In the genomic region with DNA sequence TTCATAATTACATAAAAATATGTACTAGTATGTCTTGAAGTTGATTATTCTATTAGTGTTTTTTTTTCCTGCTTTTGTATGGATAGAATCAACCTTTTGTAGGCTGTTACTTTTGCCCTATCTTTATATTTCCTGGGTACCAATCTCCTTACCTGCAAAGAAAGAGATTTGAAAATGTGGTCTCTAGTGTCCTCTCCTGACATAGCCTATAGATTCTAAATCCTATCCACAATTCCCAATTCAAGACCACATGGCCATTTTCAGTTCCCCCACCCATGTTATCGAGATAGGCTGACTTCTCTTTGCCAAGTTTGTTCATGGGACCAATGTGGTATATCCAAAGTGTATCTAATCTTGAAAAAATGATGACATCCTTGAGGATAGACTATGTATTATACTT, we compare ENCODE assay signal across 2 cellular contexts.
TF ChIP-seq lines count a peak whose summit lies in the region.

No MANE protein-coding gene starts in this region.

TF ChIP-seq in GM23338, 12 proteins besides CTCF, POLR2A, EP300 and RAD21 (continues in another document):
- TF ChIP-seq ZNF462 (CRISPR knock-in tag; IDR thresholded peaks at IDR 0.05) (no peak), NANOG (IDR thresholded peaks at IDR 0.05; ENCODE audit: borderline replicate concordance) (no peak), EZH2phosphoT487 (IDR thresholded peaks at IDR 0.05; ENCODE audit: unreplicated experiment) (no peak), POLR2AphosphoS5 (IDR thresholded peaks at IDR 0.05; ENCODE audit: low read depth) (no peak), STAT1 (IDR thresholded peaks at IDR 0.05; ENCODE audit: unreplicated experiment) (no peak), JUNB (IDR thresholded peaks at IDR 0.05; ENCODE audit: unreplicated experiment) (no peak), REST (IDR thresholded peaks at IDR 0.05; ENCODE audit: unreplicated experiment) (no peak), ZNF331 (CRISPR knock-in tag; IDR thresholded peaks at IDR 0.05; ENCODE audit: low read depth) (no peak), ZNF114 (CRISPR knock-in tag; IDR thresholded peaks at IDR 0.05) (no peak), CREB1 (CRISPR knock-in tag; IDR thresholded peaks at IDR 0.05; ENCODE audit: low read depth) (no peak)

TF ChIP-seq in H1, 55 proteins besides CTCF, POLR2A, EP300 and RAD21:
- TF ChIP-seq SIN3A (conservative IDR thresholded peaks at IDR 0.05 in 1 of 2, IDR thresholded peaks at IDR 0.05 in 1 of 2; ENCODE audit: low read depth in 1 of 2, low read length in 2 of 2) (no peak), CBX8 (IDR thresholded peaks at IDR 0.05; ENCODE audit: borderline replicate concordance, low read depth, low read length) (no peak), CHD1 (IDR thresholded peaks at IDR 0.05; ENCODE audit: low read depth, low read length) (no peak), SIX5 (IDR thresholded peaks at IDR 0.05; ENCODE audit: low read depth, low read length) (no peak), TEAD4 (IDR thresholded peaks at IDR 0.05; ENCODE audit: low read depth, low read length) (no peak), GABPA (IDR thresholded peaks at IDR 0.05; ENCODE audit: borderline replicate concordance, insufficient read depth, low read length) (no peak), RFX5 (IDR thresholded peaks at IDR 0.05; ENCODE audit: borderline replicate concordance, low read depth, low read length) (no peak), SIRT6 (IDR thresholded peaks at IDR 0.05; ENCODE audit: low read length) (no peak), JUN (IDR thresholded peaks at IDR 0.05; ENCODE audit: low read depth, low read length) (no peak), FOSL1 (IDR thresholded peaks at IDR 0.05; ENCODE audit: insufficient read depth, low read depth, low read length) (no peak)
